In the genomic region with DNA sequence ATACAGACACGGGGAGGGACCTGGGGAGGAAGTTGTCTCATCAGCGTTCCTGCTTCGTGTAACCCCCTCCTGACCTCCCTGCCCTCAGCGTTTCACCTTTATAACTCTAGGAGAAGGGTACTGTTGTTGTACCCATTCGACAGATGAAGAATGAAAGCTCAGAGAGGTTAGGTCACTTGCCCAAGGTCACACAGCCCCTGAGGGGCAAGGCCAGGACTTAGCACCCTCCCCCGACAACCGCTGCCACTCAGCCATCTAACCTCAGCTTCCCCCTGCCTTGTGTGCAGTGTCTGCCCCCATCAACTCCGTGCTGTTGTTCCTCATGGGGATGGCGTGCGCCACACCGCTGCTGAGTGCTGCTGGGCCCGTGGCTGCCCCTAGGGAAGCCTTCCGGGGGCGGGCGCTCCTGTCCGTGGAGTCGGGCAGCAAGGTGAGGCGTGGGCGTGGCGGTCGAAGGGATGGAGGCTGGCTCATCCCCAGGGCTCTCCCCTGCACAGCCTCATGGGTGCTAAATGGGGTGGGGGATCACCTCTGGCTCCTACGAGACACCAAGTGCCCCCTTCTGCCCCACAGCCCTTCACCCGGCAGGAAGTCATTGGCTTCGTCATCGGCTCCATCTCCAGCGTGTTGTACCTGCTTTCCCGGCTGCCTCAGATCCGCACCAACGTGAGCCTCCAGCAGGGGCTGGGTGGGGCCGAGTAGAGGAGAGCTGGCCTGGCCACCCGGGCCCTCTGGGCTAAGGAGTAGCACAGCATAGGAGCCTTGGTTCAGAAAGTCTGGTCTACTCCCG, we compare ENCODE assay signal across 1 cellular context.
TF ChIP-seq lines count a peak whose summit lies in the region.

No MANE protein-coding gene starts in this region.

TF ChIP-seq in A549, 52 proteins besides CTCF, POLR2A, EP300 and RAD21 (continued from another document):
- peak; percentile 28 for TF ChIP-seq ZFP36 (IDR thresholded peaks at IDR 0.05; ENCODE audit: borderline replicate concordance, partially characterized antibody)
